14 cellular contexts compared by ENCODE assay signal in genomic region chr18:79413426-79413825, GRCh38.
"Had no signal": no experiment of that assay in that cellular context is flagged by ENCODE, and none has a peak within 500 bp of the region (broad histone marks: within the 10 kb centered on the region; RNA-seq: fewer than 3 reads in every experiment).

No MANE protein-coding gene starts in this region.

- H3K27ac Mint-ChIP-seq: activated CD8-positive, alpha-beta T cell treated with anti-CD3 and anti-CD28 coated beads for 36 hours; nephron had no signal

- H3K27ac ChIP-seq: brain microvascular endothelial cell, coronary artery, skin epidermis had no signal

- H3K27me3 Mint-ChIP-seq: activated B cell treated with CpG ODN at 0.5 μM for 24 hours; activated CD8-positive, alpha-beta T cell treated with anti-CD3 and anti-CD28 coated beads for 36 hours; central memory CD8-positive, alpha-beta T cell had no signal

- H3K36me3 ChIP-seq: brain microvascular endothelial cell had no signal

- DNase-seq: activated B cell treated with CpG ODN at 0.5 μM for 24 hours; activated CD4-positive, alpha-beta T cell treated with anti-CD3 and anti-CD28 coated beads for 48 hours; activated CD8-positive, alpha-beta T cell treated with anti-CD3 and anti-CD28 coated beads for 36 hours; activated gamma-delta T cell; anterior cingulate cortex; brain microvascular endothelial cell; foreskin melanocyte; nucleus accumbens; retina; stimulated activated CD4-positive, alpha-beta T cell treated with anti-CD3 and anti-CD28 coated beads, Interleukin-4, amount 100 ng/mL, for 1 hour had no signal

- H3K4me3 Mint-ChIP-seq: activated B cell treated with CpG ODN at 0.5 μM for 24 hours; activated CD8-positive, alpha-beta T cell treated with anti-CD3 and anti-CD28 coated beads for 36 hours; central memory CD8-positive, alpha-beta T cell; nephron had no signal

- H3K9me3 Mint-ChIP-seq: activated B cell treated with CpG ODN at 0.5 μM for 24 hours; activated CD8-positive, alpha-beta T cell treated with anti-CD3 and anti-CD28 coated beads for 36 hours; central memory CD8-positive, alpha-beta T cell; nephron had no signal

- ATAC-seq: activated CD8-positive, alpha-beta T cell treated with anti-CD3 and anti-CD28 coated beads for 36 hours had no signal

- H3K4me3 ChIP-seq: coronary artery, skin epidermis had no signal
